1 cellular context compared by ENCODE assay signal in genomic region chr3:11591401-11592266, GRCh38.
TF ChIP-seq lines count a peak whose summit lies in the region.

No MANE protein-coding gene starts in this region.

TF ChIP-seq in HepG2, 621 proteins besides CTCF, POLR2A, EP300 and RAD21 (continued from another document and continues in another):
- TF ChIP-seq ARID4A (CRISPR knock-in tag; IDR thresholded peaks at IDR 0.05; ENCODE audit: borderline replicate concordance) (peak; percentile 28; the same call in 1 of the 2 replicates), ZNF530 (CRISPR knock-in tag; IDR thresholded peaks at IDR 0.05; ENCODE audit: low read depth) (no peak), JUND (CRISPR knock-in tag; IDR thresholded peaks at IDR 0.05) (no peak), KLF9 (CRISPR knock-in tag; IDR thresholded peaks at IDR 0.05; ENCODE audit: low read depth) (no peak), ZBTB4 (CRISPR knock-in tag; IDR thresholded peaks at IDR 0.05; ENCODE audit: borderline replicate concordance) (no peak), ARNT (IDR thresholded peaks at IDR 0.05) (no peak), ZNF282 (IDR thresholded peaks at IDR 0.05; ENCODE audit: partially characterized antibody) (no peak), MYNN (CRISPR knock-in tag; IDR thresholded peaks at IDR 0.05; ENCODE audit: low read depth) (peak; percentile 95; the same call in 1 of the 2 replicates), GLI4 (CRISPR knock-in tag; IDR thresholded peaks at IDR 0.05; ENCODE audit: borderline replicate concordance) (no peak), ZNF782 (CRISPR knock-in tag; IDR thresholded peaks at IDR 0.05; ENCODE audit: borderline replicate concordance) (no peak), ZBTB14 (CRISPR knock-in tag; IDR thresholded peaks at IDR 0.05) (no peak), XRCC5 (optimal IDR thresholded peaks at IDR 0.05; ENCODE audit: low read length) (peak; percentile 43), ZBTB20 (CRISPR knock-in tag; IDR thresholded peaks at IDR 0.05; ENCODE audit: borderline replicate concordance, low read depth) (no peak), NR3C1 (CRISPR knock-in tag; IDR thresholded peaks at IDR 0.05) (no peak), FOXA3 (CRISPR knock-in tag; IDR thresholded peaks at IDR 0.05) (peak; percentile 30; the same call in 1 of the 2 replicates), KAT7 (CRISPR knock-in tag; IDR thresholded peaks at IDR 0.05; ENCODE audit: borderline replicate concordance) (no peak), RBAK (CRISPR knock-in tag; IDR thresholded peaks at IDR 0.05) (no peak), SAP130 (CRISPR knock-in tag; IDR thresholded peaks at IDR 0.05; ENCODE audit: low read depth) (peak; percentile 47), PRDM4 (CRISPR knock-in tag; IDR thresholded peaks at IDR 0.05; ENCODE audit: borderline replicate concordance) (no peak), KDM6A (CRISPR knock-in tag; IDR thresholded peaks at IDR 0.05; ENCODE audit: low read depth) (no peak), NR2F1 (CRISPR knock-in tag; IDR thresholded peaks at IDR 0.05) (peak; percentile 62 to 78; a peak in 3 of 4 replicates), ATF7 (IDR thresholded peaks at IDR 0.05) (no peak), ATF7 (CRISPR knock-in tag; IDR thresholded peaks at IDR 0.05) (no peak), ZNF12 (CRISPR knock-in tag; IDR thresholded peaks at IDR 0.05) (no peak)
- TF ChIP-seq, protein P1, sequence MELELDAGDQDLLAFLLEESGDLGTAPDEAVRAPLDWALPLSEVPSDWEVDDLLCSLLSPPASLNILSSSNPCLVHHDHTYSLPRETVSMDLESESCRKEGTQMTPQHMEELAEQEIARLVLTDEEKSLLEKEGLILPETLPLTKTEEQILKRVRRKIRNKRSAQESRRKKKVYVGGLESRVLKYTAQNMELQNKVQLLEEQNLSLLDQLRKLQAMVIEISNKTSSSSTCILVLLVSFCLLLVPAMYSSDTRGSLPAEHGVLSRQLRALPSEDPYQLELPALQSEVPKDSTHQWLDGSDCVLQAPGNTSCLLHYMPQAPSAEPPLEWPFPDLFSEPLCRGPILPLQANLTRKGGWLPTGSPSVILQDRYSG (CRISPR knock-in tag; IDR thresholded peaks at IDR 0.05), result no peak
- TF ChIP-seq, protein P2, sequence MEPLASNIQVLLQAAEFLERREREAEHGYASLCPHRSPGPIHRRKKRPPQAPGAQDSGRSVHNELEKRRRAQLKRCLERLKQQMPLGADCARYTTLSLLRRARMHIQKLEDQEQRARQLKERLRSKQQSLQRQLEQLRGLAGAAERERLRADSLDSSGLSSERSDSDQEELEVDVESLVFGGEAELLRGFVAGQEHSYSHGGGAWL (CRISPR knock-in tag; IDR thresholded peaks at IDR 0.05), result no peak
- TF ChIP-seq, protein P3, sequence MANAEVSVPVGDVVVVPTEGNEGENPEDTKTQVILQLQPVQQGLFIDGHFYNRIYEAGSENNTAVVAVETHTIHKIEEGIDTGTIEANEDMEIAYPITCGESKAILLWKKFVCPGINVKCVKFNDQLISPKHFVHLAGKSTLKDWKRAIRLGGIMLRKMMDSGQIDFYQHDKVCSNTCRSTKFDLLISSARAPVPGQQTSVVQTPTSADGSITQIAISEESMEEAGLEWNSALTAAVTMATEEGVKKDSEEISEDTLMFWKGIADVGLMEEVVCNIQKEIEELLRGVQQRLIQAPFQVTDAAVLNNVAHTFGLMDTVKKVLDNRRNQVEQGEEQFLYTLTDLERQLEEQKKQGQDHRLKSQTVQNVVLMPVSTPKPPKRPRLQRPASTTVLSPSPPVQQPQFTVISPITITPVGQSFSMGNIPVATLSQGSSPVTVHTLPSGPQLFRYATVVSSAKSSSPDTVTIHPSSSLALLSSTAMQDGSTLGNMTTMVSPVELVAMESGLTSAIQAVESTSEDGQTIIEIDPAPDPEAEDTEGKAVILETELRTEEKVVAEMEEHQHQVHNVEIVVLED (CRISPR knock-in tag; IDR thresholded peaks at IDR 0.05; ENCODE audit: borderline replicate concordance), result no peak
- TF ChIP-seq, protein P4, sequence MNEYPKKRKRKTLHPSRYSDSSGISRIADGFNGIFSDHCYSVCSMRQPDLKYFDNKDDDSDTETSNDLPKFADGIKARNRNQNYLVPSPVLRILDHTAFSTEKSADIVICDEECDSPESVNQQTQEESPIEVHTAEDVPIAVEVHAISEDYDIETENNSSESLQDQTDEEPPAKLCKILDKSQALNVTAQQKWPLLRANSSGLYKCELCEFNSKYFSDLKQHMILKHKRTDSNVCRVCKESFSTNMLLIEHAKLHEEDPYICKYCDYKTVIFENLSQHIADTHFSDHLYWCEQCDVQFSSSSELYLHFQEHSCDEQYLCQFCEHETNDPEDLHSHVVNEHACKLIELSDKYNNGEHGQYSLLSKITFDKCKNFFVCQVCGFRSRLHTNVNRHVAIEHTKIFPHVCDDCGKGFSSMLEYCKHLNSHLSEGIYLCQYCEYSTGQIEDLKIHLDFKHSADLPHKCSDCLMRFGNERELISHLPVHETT (CRISPR knock-in tag; conservative IDR thresholded peaks at IDR 0.05), result no peak
- TF ChIP-seq, protein P5, sequence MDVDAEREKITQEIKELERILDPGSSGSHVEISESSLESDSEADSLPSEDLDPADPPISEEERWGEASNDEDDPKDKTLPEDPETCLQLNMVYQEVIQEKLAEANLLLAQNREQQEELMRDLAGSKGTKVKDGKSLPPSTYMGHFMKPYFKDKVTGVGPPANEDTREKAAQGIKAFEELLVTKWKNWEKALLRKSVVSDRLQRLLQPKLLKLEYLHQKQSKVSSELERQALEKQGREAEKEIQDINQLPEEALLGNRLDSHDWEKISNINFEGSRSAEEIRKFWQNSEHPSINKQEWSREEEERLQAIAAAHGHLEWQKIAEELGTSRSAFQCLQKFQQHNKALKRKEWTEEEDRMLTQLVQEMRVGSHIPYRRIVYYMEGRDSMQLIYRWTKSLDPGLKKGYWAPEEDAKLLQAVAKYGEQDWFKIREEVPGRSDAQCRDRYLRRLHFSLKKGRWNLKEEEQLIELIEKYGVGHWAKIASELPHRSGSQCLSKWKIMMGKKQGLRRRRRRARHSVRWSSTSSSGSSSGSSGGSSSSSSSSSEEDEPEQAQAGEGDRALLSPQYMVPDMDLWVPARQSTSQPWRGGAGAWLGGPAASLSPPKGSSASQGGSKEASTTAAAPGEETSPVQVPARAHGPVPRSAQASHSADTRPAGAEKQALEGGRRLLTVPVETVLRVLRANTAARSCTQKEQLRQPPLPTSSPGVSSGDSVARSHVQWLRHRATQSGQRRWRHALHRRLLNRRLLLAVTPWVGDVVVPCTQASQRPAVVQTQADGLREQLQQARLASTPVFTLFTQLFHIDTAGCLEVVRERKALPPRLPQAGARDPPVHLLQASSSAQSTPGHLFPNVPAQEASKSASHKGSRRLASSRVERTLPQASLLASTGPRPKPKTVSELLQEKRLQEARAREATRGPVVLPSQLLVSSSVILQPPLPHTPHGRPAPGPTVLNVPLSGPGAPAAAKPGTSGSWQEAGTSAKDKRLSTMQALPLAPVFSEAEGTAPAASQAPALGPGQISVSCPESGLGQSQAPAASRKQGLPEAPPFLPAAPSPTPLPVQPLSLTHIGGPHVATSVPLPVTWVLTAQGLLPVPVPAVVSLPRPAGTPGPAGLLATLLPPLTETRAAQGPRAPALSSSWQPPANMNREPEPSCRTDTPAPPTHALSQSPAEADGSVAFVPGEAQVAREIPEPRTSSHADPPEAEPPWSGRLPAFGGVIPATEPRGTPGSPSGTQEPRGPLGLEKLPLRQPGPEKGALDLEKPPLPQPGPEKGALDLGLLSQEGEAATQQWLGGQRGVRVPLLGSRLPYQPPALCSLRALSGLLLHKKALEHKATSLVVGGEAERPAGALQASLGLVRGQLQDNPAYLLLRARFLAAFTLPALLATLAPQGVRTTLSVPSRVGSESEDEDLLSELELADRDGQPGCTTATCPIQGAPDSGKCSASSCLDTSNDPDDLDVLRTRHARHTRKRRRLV (CRISPR knock-in tag; IDR thresholded peaks at IDR 0.05), result no peak
